ENCODE assay signal across 9 cellular contexts in the genomic region with DNA sequence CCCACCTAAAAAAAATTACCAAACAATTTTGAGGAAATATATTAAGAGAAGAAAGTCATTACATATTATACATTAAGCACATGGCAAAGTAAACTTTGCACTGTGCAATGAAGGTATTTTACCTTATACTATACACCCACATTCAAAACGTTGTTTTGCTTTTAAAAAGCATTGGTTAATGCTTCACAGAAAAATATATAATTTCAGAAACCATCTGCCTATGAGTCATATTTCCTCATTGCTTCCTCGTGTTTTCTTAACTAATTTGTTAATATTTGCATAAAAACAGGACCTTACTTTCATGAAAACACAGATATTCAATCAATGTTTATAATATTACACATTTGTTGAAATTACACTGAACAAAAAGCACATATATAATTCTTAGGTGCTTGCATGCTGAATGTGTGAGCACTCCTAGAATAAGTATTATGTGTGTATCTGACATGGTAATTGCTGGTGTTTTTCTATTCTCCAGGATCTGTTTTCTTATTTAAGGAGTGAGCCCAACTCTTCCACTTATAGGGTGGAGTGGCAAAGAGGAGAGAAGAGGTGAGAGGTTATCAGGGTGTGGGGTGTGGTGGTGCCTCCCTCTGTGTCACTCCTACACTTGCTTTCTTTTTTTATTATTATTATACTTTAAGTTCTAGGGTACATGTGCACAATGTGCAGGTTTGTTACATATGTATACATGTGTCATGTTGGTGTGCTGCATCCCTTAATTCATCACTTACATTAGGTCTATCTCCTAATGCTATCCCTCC.
"Had no signal": no experiment of that assay in that cellular context is flagged by ENCODE, and none has a peak within 500 bp of the region (broad histone marks: within the 10 kb centered on the region; RNA-seq: fewer than 3 reads in every experiment).

No MANE protein-coding gene starts in this region.

- H3K27ac ChIP-seq: ascending aorta, breast epithelium, neural progenitor cell, ovary had no signal

- H3K9me3 ChIP-seq: ascending aorta, breast epithelium, ovary had no signal

- H3K36me3 ChIP-seq: ascending aorta, breast epithelium, neural progenitor cell, ovary had no signal

- H3K4me1 ChIP-seq: ascending aorta, breast epithelium, neural progenitor cell had no signal

- H3K4me3 ChIP-seq: ascending aorta, breast epithelium, neural progenitor cell, ovary had no signal

- ATAC-seq: sciatic nerve had no signal

- H3K4me2 ChIP-seq: neural progenitor cell had no signal

- DNase-seq: activated B cell treated with CpG ODN at 0.5 μM for 24 hours, glutamatergic neuron, hypothalamus, kidney glomerular epithelial cell, ovary had no signal
